In genomic region chr12:6418796-6419195, GRCh38 we compare ENCODE assay signal across 22 cellular contexts. TPM values are rescaled to one million over a fixed set of nuclear protein-coding genes. Genes with fewer than 3 reads are reported as not detected.
DNase-seq lines count a peak whose midpoint lies in the region; TF ChIP-seq lines count a peak whose summit lies in the region.
"Had no signal": no experiment of that assay in that cellular context is flagged by ENCODE, and none has a peak within 500 bp of the region (broad histone marks: within the 10 kb centered on the region; RNA-seq: fewer than 3 reads in every experiment).

No MANE protein-coding gene starts in this region.

- H3K27me3 Mint-ChIP-seq in glutamatergic neuron (ENCODE audit: unreplicated experiment) (no peaks in the 10 kb centered on the region), nephron progenitor cell (ENCODE audit: low read depth, poor library complexity) (peaks cover 26% of the 10 kb centered on the region)
- H3K27me3 Mint-ChIP-seq in activated CD4-positive, alpha-beta memory T cell treated with anti-CD3 and anti-CD28 coated beads for 36 hours: peaks cover 3% of the 10 kb centered on the region
- H3K27me3 Mint-ChIP-seq: CD4-positive, CD25-positive, alpha-beta regulatory T cell had no signal

- H3K4me3 ChIP-seq in BLaER1 treated with 17β-estradiol and CSF1 and Interleukin-3, amounts not matched to agents 10 nM and 100 nM: no peak overlapping the region
- H3K4me3 ChIP-seq in osteoblast (ENCODE audit: insufficient read depth, low read length): no peak overlapping the region
- H3K4me3 ChIP-seq: GM23338 had no signal

- H3K27ac Mint-ChIP-seq in glutamatergic neuron (ENCODE audit: unreplicated experiment): peak overlapping the region; percentile 15
- H3K27ac Mint-ChIP-seq in nephron progenitor cell: peak overlapping the region; percentile 12
- H3K27ac Mint-ChIP-seq in activated CD4-positive, alpha-beta memory T cell treated with anti-CD3 and anti-CD28 coated beads for 36 hours: no peak overlapping the region
- H3K27ac Mint-ChIP-seq: CD8-positive, alpha-beta T cell; GM23338; H9 had no signal

- no peaks in the 10 kb centered on the region for H3K4me1 Mint-ChIP-seq in glutamatergic neuron (ENCODE audit: low read depth, unreplicated experiment)
- peaks cover 1% of the 10 kb centered on the region for H3K4me1 Mint-ChIP-seq in nephron progenitor cell
- H3K4me1 Mint-ChIP-seq in activated CD4-positive, alpha-beta memory T cell treated with anti-CD3 and anti-CD28 coated beads for 36 hours (ENCODE audit: low read depth): peaks cover 14% of the 10 kb centered on the region
- H3K4me1 Mint-ChIP-seq: GM23338, H9 had no signal

- POLR2A ChIA-PET in activated CD4-positive, alpha-beta memory T cell treated with anti-CD3 and anti-CD28 coated beads for 36 hours (lab: Charles Lee): no interaction called here

- DNase-seq in amniotic epithelial cell (ENCODE audit: low read depth): peak; percentile 52
- DNase-seq in glutamatergic neuron: no peak
- no peak for DNase-seq in nephron progenitor cell
- no peak for DNase-seq in T1000 (lab: John Stamatoyannopoulos, UW)
- no peak for DNase-seq in NCI-H2029 (lab: John Stamatoyannopoulos, UW)
- DNase-seq in activated CD4-positive, alpha-beta memory T cell treated with anti-CD3 and anti-CD28 coated beads for 36 hours: no peak
- DNase-seq in osteoblast (ENCODE audit: insufficient read length, low spot score, missing footprints): no peak
- DNase-seq: CD4-positive, CD25-positive, alpha-beta regulatory T cell; CD8-positive, alpha-beta T cell; DMS53; DMS79 treated with DMSO at 0.1 percent for 48 hours; GF-D8; H9 had no signal

- H3K36me3 ChIP-seq in BLaER1 treated with 17β-estradiol and CSF1 and Interleukin-3, amounts not matched to agents 10 nM and 100 nM: peaks cover 0 to 8% (median 0%) of the 10 kb centered on the region in 11 experiments; a peak in 2 of 22 replicates
- H3K36me3 ChIP-seq in osteoblast (ENCODE audit: insufficient read depth, low read length): no peaks in the 10 kb centered on the region

- no peaks in the 10 kb centered on the region for H3K27me3 ChIP-seq in BLaER1 treated with 17β-estradiol and CSF1 and Interleukin-3, amounts not matched to agents 10 nM and 100 nM
- no peaks in the 10 kb centered on the region for H3K27me3 ChIP-seq in osteoblast (ENCODE audit: insufficient read depth, low read length)

- H3K4me3 Mint-ChIP-seq in glutamatergic neuron (ENCODE audit: unreplicated experiment): no peak overlapping the region
- no peak overlapping the region for H3K4me3 Mint-ChIP-seq in nephron progenitor cell
- H3K4me3 Mint-ChIP-seq in activated CD4-positive, alpha-beta memory T cell treated with anti-CD3 and anti-CD28 coated beads for 36 hours: no peak overlapping the region
- H3K4me3 Mint-ChIP-seq: CD4-positive, CD25-positive, alpha-beta regulatory T cell; CD8-positive, alpha-beta T cell; GM23338; H9 had no signal

- H3K79me2 ChIP-seq in osteoblast (ENCODE audit: insufficient read depth, low read length): no peaks in the 10 kb centered on the region

- H3K9me3 ChIP-seq in BLaER1 treated with 17β-estradiol and CSF1 and Interleukin-3, amounts not matched to agents 10 nM and 100 nM (replicated peaks in 1 of 11): peaks cover 0 to 11% (median 0%) of the 10 kb centered on the region in 11 experiments; a peak in 7 of 22 replicates
- H3K9me3 ChIP-seq in osteoblast (ENCODE audit: low read depth, low read length): no peaks in the 10 kb centered on the region
- H3K9me3 ChIP-seq: Caco-2 had no signal

- H2AFZ ChIP-seq in osteoblast (ENCODE audit: low read length): no peak overlapping the region
- H2AFZ ChIP-seq: GM23338 had no signal

- CTCF ChIA-PET in activated CD4-positive, alpha-beta memory T cell treated with anti-CD3 and anti-CD28 coated beads for 36 hours (lab: Charles Lee): interaction anchor here (1.7 kb wide), 1 partner anchor 47 kb away, joined by 4 read pairs; no protein-coding TSS in a partner anchor

- no peaks in the 10 kb centered on the region for H3K9me3 Mint-ChIP-seq in glutamatergic neuron (ENCODE audit: unreplicated experiment)
- H3K9me3 Mint-ChIP-seq in nephron progenitor cell: no peaks in the 10 kb centered on the region
- H3K9me3 Mint-ChIP-seq in activated CD4-positive, alpha-beta memory T cell treated with anti-CD3 and anti-CD28 coated beads for 36 hours: no peaks in the 10 kb centered on the region
- H3K9me3 Mint-ChIP-seq: CD4-positive, CD25-positive, alpha-beta regulatory T cell; CD8-positive, alpha-beta T cell; GM23338; H9 had no signal

- H3K4me2 ChIP-seq in BLaER1 treated with 17β-estradiol and CSF1 and Interleukin-3, amounts not matched to agents 10 nM and 100 nM: peak overlapping the region in 4 of 11 experiments; percentile 10 to 72 (median 40); a peak in 4 of 22 replicates
- H3K4me2 ChIP-seq in osteoblast (ENCODE audit: insufficient read depth, low read length): no peak overlapping the region
- H3K4me2 ChIP-seq: GM23338 had no signal

- no peaks in the 10 kb centered on the region for H4K20me1 ChIP-seq in BLaER1 treated with 17β-estradiol and CSF1 and Interleukin-3, amounts not matched to agents 10 nM and 100 nM
- H4K20me1 ChIP-seq in osteoblast (ENCODE audit: insufficient read depth, low read length): no peaks in the 10 kb centered on the region

- no peak for TF ChIP-seq CTCF in glutamatergic neuron (IDR thresholded peaks at IDR 0.05; ENCODE audit: partially characterized antibody, unreplicated experiment)
- TF ChIP-seq CTCF in nephron progenitor cell (IDR thresholded peaks at IDR 0.05): no peak
- TF ChIP-seq CTCF in osteoblast (IDR thresholded peaks at IDR 0.05; ENCODE audit: extremely low read depth, low read depth, low read length): no peak

- peaks cover 11 to 82% (median 43%) of the 10 kb centered on the region in 10 experiments for H3K4me1 ChIP-seq in BLaER1 treated with 17β-estradiol and CSF1 and Interleukin-3, amounts not matched to agents 10 nM and 100 nM
- H3K4me1 ChIP-seq in osteoblast (ENCODE audit: insufficient read depth, low read length): peaks cover 2% of the 10 kb centered on the region

- intact Hi-C loops in activated CD4-positive, alpha-beta memory T cell treated with anti-CD3 and anti-CD28 coated beads for 36 hours (cut with micrococcal nuclease): no loop called here

- H3K36me3 Mint-ChIP-seq in glutamatergic neuron (ENCODE audit: unreplicated experiment): peaks cover 7% of the 10 kb centered on the region
- peaks cover 4% of the 10 kb centered on the region for H3K36me3 Mint-ChIP-seq in nephron progenitor cell (ENCODE audit: low read depth)
- H3K36me3 Mint-ChIP-seq in activated CD4-positive, alpha-beta memory T cell treated with anti-CD3 and anti-CD28 coated beads for 36 hours: no peaks in the 10 kb centered on the region
- H3K36me3 Mint-ChIP-seq: CD4-positive, CD25-positive, alpha-beta regulatory T cell; CD8-positive, alpha-beta T cell had no signal

- H3K27ac ChIP-seq in BLaER1 treated with 17β-estradiol and CSF1 and Interleukin-3, amounts not matched to agents 10 nM and 100 nM: peak overlapping the region in 6 of 11 experiments; percentile 2 to 95 (median 57); a peak in 5 of 22 replicates
- H3K27ac ChIP-seq in osteoblast (ENCODE audit: low read depth, low read length): no peak overlapping the region
- H3K27ac ChIP-seq: C4-2B had no signal

- no peak overlapping the region for H3K9ac ChIP-seq in BLaER1 treated with 17β-estradiol and CSF1 and Interleukin-3, amounts not matched to agents 10 nM and 100 nM

RNA-seq across cellular contexts. Expression of gene CD27, which starts 26.0 kb away (rescaled TPM):
- total RNA-seq in glutamatergic neuron (ENCODE audit: unreplicated experiment): not detected
- total RNA-seq in activated CD4-positive, alpha-beta memory T cell treated with anti-CD3 and anti-CD28 coated beads for 36 hours: 10 to 100 TPM; 36.5 to 39.3 TPM
- total RNA-seq in osteoblast: not detected in 2 replicates
- total RNA-seq: A172, A673, Caco-2, Daoy, G401, GM23338, H4 had no signal

RNA-seq across cellular contexts. Expression of gene TAPBPL, which starts 33.0 kb away (rescaled TPM):
- total RNA-seq in glutamatergic neuron (ENCODE audit: unreplicated experiment) (0.96 TPM), osteoblast (11.8 and 13.8 TPM in 2 replicates)
- total RNA-seq in activated CD4-positive, alpha-beta memory T cell treated with anti-CD3 and anti-CD28 coated beads for 36 hours: 10 to 100 TPM; 33.4 to 35.0 TPM
- total RNA-seq: G401 had no signal

RNA-seq across cellular contexts. Expression of gene LTBR, which starts 34.8 kb away (rescaled TPM):
- total RNA-seq in glutamatergic neuron (ENCODE audit: unreplicated experiment) (not detected), osteoblast (110 and 121 TPM in 2 replicates)
- total RNA-seq in activated CD4-positive, alpha-beta memory T cell treated with anti-CD3 and anti-CD28 coated beads for 36 hours: 1 to 10 TPM; 1.5 to 1.9 TPM
- total RNA-seq: A172; CD4-positive, CD25-positive, alpha-beta regulatory T cell had no signal

RNA-seq across cellular contexts. Expression of gene SCNN1A, which starts 43.4 kb away (rescaled TPM):
- total RNA-seq in glutamatergic neuron (ENCODE audit: unreplicated experiment) (0.74 TPM), osteoblast (under 0.01 and 0.36 TPM in 2 replicates)
- total RNA-seq in activated CD4-positive, alpha-beta memory T cell treated with anti-CD3 and anti-CD28 coated beads for 36 hours: under 1 TPM; 0.17 to 0.26 TPM
- total RNA-seq: A673 had no signal

RNA-seq across cellular contexts. Expression of gene VAMP1, which starts 51.7 kb away (rescaled TPM):
- total RNA-seq in glutamatergic neuron (ENCODE audit: unreplicated experiment): 14.0 TPM
- 10 to 100 TPM; 27.7 to 30.2 TPM for total RNA-seq in activated CD4-positive, alpha-beta memory T cell treated with anti-CD3 and anti-CD28 coated beads for 36 hours
- 6.5 and 9.1 TPM in 2 replicates for total RNA-seq in osteoblast

Comparison
In these comparisons a context has a peak if more than half of its experiments do, and no peak if none do; other contexts are left out.
1. RNA of gene CD27, which starts 26.0 kb away (total RNA-seq): 36.5 to 39.3 TPM in activated CD4-positive, alpha-beta memory T cell treated with anti-CD3 and anti-CD28 coated beads for 36 hours; not detected in glutamatergic neuron (single experiment) and not detected in osteoblast; every median in the first group is over 10 times any median in the second.
2. RNA of gene LTBR, which starts 34.8 kb away (total RNA-seq): 110 to 121 TPM in osteoblast; 1.5 to 1.9 TPM in activated CD4-positive, alpha-beta memory T cell treated with anti-CD3 and anti-CD28 coated beads for 36 hours and not detected in glutamatergic neuron (single experiment); every median in the first group is over 10 times any median in the second.